ENCODE assay signal across 8 cellular contexts in genomic region chr4:1911316-1911715, GRCh38. TPM values are rescaled to one million over a fixed set of nuclear protein-coding genes. Genes with fewer than 3 reads are reported as not detected.
DNase-seq lines count a peak whose midpoint lies in the region; ATAC-seq and TF ChIP-seq lines count a peak whose summit lies in the region.
"Not testable (repeated sequence)": the region's sequence is repeated elsewhere in the genome, so short reads cannot be mapped to it uniquely, and the experiment has no call there.

No MANE protein-coding gene starts in this region.

- not testable (repeated sequence) for BruUV-seq in A673 (replicated peaks; lab: Mats Ljungman, UMichigan)

- H3K79me1 ChIP-seq in mesenchymal stem cell (replicated peaks; ENCODE audit: low read length, poor library complexity, severe bottlenecking): peaks cover 27% of the 10 kb centered on the region

- WGBS in mesenchymal stem cell: 92% methylated on average over 6 of the region's 9 CpGs

- H3K4me2 ChIP-seq in KMS-11; mesenchymal stem cell (ENCODE audit: low read length, poor library complexity, severe bottlenecking): not testable (repeated sequence)

- H3K14ac ChIP-seq in mesenchymal stem cell (ENCODE audit: low read length in 2 of 2): not testable (repeated sequence)

- not testable (repeated sequence) for H2BK15ac ChIP-seq in mesenchymal stem cell (ENCODE audit: low read depth, poor library complexity, severe bottlenecking)

- H3K27me3 ChIP-seq in A673 (replicated peaks; ENCODE audit: insufficient read depth, low read depth, low read length, poor library complexity); KMS-11 (ENCODE audit: insufficient read depth, low read depth); mesenchymal stem cell (ENCODE audit: control insufficient read depth in 1 of 2, insufficient read depth in 1 of 2, low read length in 2 of 2); upper lobe of right lung: not testable (repeated sequence)

- H3K4me3 Mint-ChIP-seq in activated CD4-positive, alpha-beta T cell treated with anti-CD3 and anti-CD28 coated beads, Interleukin-2, amount 10 ng/mL, durations not matched to agents 7 days and 5 days; osteocyte (ENCODE audit: unreplicated experiment): not testable (repeated sequence)

- not testable (repeated sequence) for H3K23ac ChIP-seq in mesenchymal stem cell (ENCODE audit: low read length in 2 of 2)

- ATAC-seq in upper lobe of right lung: not testable (repeated sequence)

- not testable (repeated sequence) for H4K8ac ChIP-seq in mesenchymal stem cell (ENCODE audit: low read length)

- not testable (repeated sequence) for H2BK12ac ChIP-seq in mesenchymal stem cell (ENCODE audit: low read length in 2 of 2)

- not testable (repeated sequence) for DNase-seq in A673 (ENCODE audit: low spot score); SK-N-MC (ENCODE audit: low read depth, low spot score); activated CD4-positive, alpha-beta T cell treated with anti-CD3 and anti-CD28 coated beads, Interleukin-2, amount 10 ng/mL, durations not matched to agents 7 days and 5 days; mesenchymal stem cell; osteocyte (ENCODE audit: extremely low spot score, unreplicated experiment)
- DNase-seq in glomerular visceral epithelial cell (ENCODE audit: extremely low spot score): peak; percentile 58
- DNase-seq in upper lobe of right lung: peak; percentile 5

- POLR2A ChIA-PET in A673 (lab: Charles Lee; ENCODE audit: low non-redundant PET); activated CD4-positive, alpha-beta T cell treated with anti-CD3 and anti-CD28 coated beads, Interleukin-2, amount 10 ng/mL, durations not matched to agents 7 days and 5 days (lab: Charles Lee): not testable (repeated sequence)

- TF ChIP-seq CTCF in A673 (conservative IDR thresholded peaks at IDR 0.05; ENCODE audit: low read depth, low read length); KMS-11 (conservative IDR thresholded peaks at IDR 0.05; ENCODE audit: low read depth, low read length); osteocyte (IDR thresholded peaks at IDR 0.05); upper lobe of right lung (IDR thresholded peaks at IDR 0.05): not testable (repeated sequence)

- not testable (repeated sequence) for H3K4me3 ChIP-seq in A673 (ENCODE audit: low read depth, low read length, poor library complexity, severe bottlenecking); KMS-11 (IDR thresholded peaks at IDR 0.05; ENCODE audit: insufficient read depth, low read depth, low read length); SK-N-MC; mesenchymal stem cell (ENCODE audit: insufficient read depth in 1 of 2, low read depth in 1 of 2, low read length in 2 of 2); upper lobe of right lung

- H3K4me1 Mint-ChIP-seq in activated CD4-positive, alpha-beta T cell treated with anti-CD3 and anti-CD28 coated beads, Interleukin-2, amount 10 ng/mL, durations not matched to agents 7 days and 5 days: peaks cover 36% of the 10 kb centered on the region
- H3K4me1 Mint-ChIP-seq in osteocyte (ENCODE audit: unreplicated experiment): peaks cover 15% of the 10 kb centered on the region

- H2AFZ ChIP-seq in KMS-11 (ENCODE audit: low read depth); mesenchymal stem cell (ENCODE audit: low read depth, low read length): not testable (repeated sequence)

- peaks cover 89% of the 10 kb centered on the region for H3K79me2 ChIP-seq in KMS-11 (ENCODE audit: insufficient read depth, low read depth)

- H3K36me3 ChIP-seq in A673 (ENCODE audit: insufficient read depth, low read length, poor library complexity, severe bottlenecking) (peaks cover 43% of the 10 kb centered on the region), SK-N-MC (ENCODE audit: insufficient read depth, low read length) (peaks cover 65% of the 10 kb centered on the region), mesenchymal stem cell (ENCODE audit: control insufficient read depth in 1 of 2, insufficient read depth in 2 of 2, low read depth in 1 of 2, low read length in 2 of 2) (peaks cover 14 to 26% of the 10 kb centered on the region in 2 experiments), upper lobe of right lung (peaks cover 14% of the 10 kb centered on the region)
- H3K36me3 ChIP-seq in KMS-11 (ENCODE audit: insufficient read depth): not testable (repeated sequence)

- not testable (repeated sequence) for H3K9ac ChIP-seq in KMS-11; SK-N-MC (ENCODE audit: insufficient read length); mesenchymal stem cell (ENCODE audit: low read length)

- H2AK5ac ChIP-seq in mesenchymal stem cell (ENCODE audit: low read length, severe bottlenecking): not testable (repeated sequence)

- H4K91ac ChIP-seq in mesenchymal stem cell (ENCODE audit: low read length): not testable (repeated sequence)

- H3K36me3 Mint-ChIP-seq in activated CD4-positive, alpha-beta T cell treated with anti-CD3 and anti-CD28 coated beads, Interleukin-2, amount 10 ng/mL, durations not matched to agents 7 days and 5 days (ENCODE audit: low read depth): peaks cover 66% of the 10 kb centered on the region
- H3K36me3 Mint-ChIP-seq in osteocyte (ENCODE audit: unreplicated experiment): peaks cover 18% of the 10 kb centered on the region

- not testable (repeated sequence) for H2BK5ac ChIP-seq in mesenchymal stem cell (ENCODE audit: low read depth, low read length, poor library complexity, severe bottlenecking)

- CTCF ChIA-PET in A673 (lab: Charles Lee): interaction anchor here (0.6 to 1.6 kb wide), 4 partner anchors 11 to 218 kb away, joined by 3 to 10 read pairs (median 3); no protein-coding TSS in a partner anchor
- CTCF ChIA-PET in activated CD4-positive, alpha-beta T cell treated with anti-CD3 and anti-CD28 coated beads, Interleukin-2, amount 10 ng/mL, durations not matched to agents 7 days and 5 days (lab: Charles Lee): interaction anchor here (1.0 to 2.9 kb wide), 3 partner anchors 12 to 171 kb away, joined by 3 to 10 read pairs (median 4); no protein-coding TSS in a partner anchor

- not testable (repeated sequence) for H3K4ac ChIP-seq in mesenchymal stem cell (ENCODE audit: low read depth in 1 of 2, low read length in 2 of 2)

- intact Hi-C loops in A673 (cut with micrococcal nuclease; ENCODE audit: unreplicated experiment): loop anchor here (5.0 kb wide), 1 partner anchor 164 kb away; no protein-coding TSS in a partner anchor
- intact Hi-C loops in upper lobe of right lung (cut with DNase I): not testable (repeated sequence)

- not testable (repeated sequence) for H3K9me3 ChIP-seq in A673 (ENCODE audit: low read depth, low read length, poor library complexity, severe bottlenecking); SK-N-MC (ENCODE audit: low read depth, low read length); mesenchymal stem cell (ENCODE audit: control insufficient read depth, low read length); upper lobe of right lung

- not testable (repeated sequence) for H3K9me3 Mint-ChIP-seq in activated CD4-positive, alpha-beta T cell treated with anti-CD3 and anti-CD28 coated beads, Interleukin-2, amount 10 ng/mL, durations not matched to agents 7 days and 5 days; osteocyte (ENCODE audit: unreplicated experiment)

- H2BK120ac ChIP-seq in mesenchymal stem cell (ENCODE audit: low read depth, low read length): not testable (repeated sequence)

- H3K4me1 ChIP-seq in A673 (ENCODE audit: insufficient read depth, low read length, poor library complexity, severe bottlenecking): peaks cover 16% of the 10 kb centered on the region
- peaks cover 60% of the 10 kb centered on the region for H3K4me1 ChIP-seq in KMS-11 (ENCODE audit: low read depth, poor library complexity, severe bottlenecking)
- peaks cover 15% of the 10 kb centered on the region for H3K4me1 ChIP-seq in mesenchymal stem cell (ENCODE audit: control insufficient read depth, insufficient read depth, low read depth, low read length)
- H3K4me1 ChIP-seq in upper lobe of right lung: not testable (repeated sequence)

- H3K18ac ChIP-seq in mesenchymal stem cell (ENCODE audit: low read depth in 1 of 2, low read length in 2 of 2): not testable (repeated sequence)

- not testable (repeated sequence) for H3K27me3 Mint-ChIP-seq in activated CD4-positive, alpha-beta T cell treated with anti-CD3 and anti-CD28 coated beads, Interleukin-2, amount 10 ng/mL, durations not matched to agents 7 days and 5 days; osteocyte (ENCODE audit: unreplicated experiment)

- peak overlapping the region; percentile 1 for H3K27ac Mint-ChIP-seq in activated CD4-positive, alpha-beta T cell treated with anti-CD3 and anti-CD28 coated beads, Interleukin-2, amount 10 ng/mL, durations not matched to agents 7 days and 5 days
- H3K27ac Mint-ChIP-seq in osteocyte (ENCODE audit: unreplicated experiment): peak overlapping the region; percentile 42

- peaks cover 53% of the 10 kb centered on the region for H4K20me1 ChIP-seq in KMS-11 (ENCODE audit: insufficient read depth)

- H3K27ac ChIP-seq in A673 (ENCODE audit: low read depth, low read length, poor library complexity, severe bottlenecking) (peak overlapping the region; percentile 53), KMS-11 (peak overlapping the region; percentile 17; the same call in 1 of the 2 replicates), SK-N-MC (peak overlapping the region; percentile 76; the same call in 1 of the 2 replicates), mesenchymal stem cell (ENCODE audit: low read length, poor library complexity, severe bottlenecking) (peak overlapping the region; percentile 26)
- not testable (repeated sequence) for H3K27ac ChIP-seq in upper lobe of right lung

RNA-seq across cellular contexts. Expression of gene NSD2, which starts 40.1 kb away (rescaled TPM):
- 227 and 231 TPM in 2 replicates for total RNA-seq in A673 (2021)
- 100 to 1,000 TPM; 248 to 271 TPM for total RNA-seq in activated CD4-positive, alpha-beta T cell treated with anti-CD3 and anti-CD28 coated beads, Interleukin-2, amount 10 ng/mL, durations not matched to agents 7 days and 5 days
- 17.1 TPM for polyA plus RNA-seq in mesenchymal stem cell (2013, experiment 1 of 2)
- 16.3 TPM for polyA plus RNA-seq in mesenchymal stem cell (2013, experiment 2 of 2)
- 63.4 and 66.4 TPM in 2 replicates for total RNA-seq in osteocyte
- 45.2 TPM for total RNA-seq in upper lobe of right lung

RNA-seq across cellular contexts. Expression of gene LETM1, which starts 55.4 kb away (rescaled TPM):
- total RNA-seq in A673 (2021) (102 TPM in 2 replicates), osteocyte (48.2 and 49.9 TPM in 2 replicates), upper lobe of right lung (39.5 TPM)
- 10 to 100 TPM; 40.7 to 49.5 TPM for total RNA-seq in activated CD4-positive, alpha-beta T cell treated with anti-CD3 and anti-CD28 coated beads, Interleukin-2, amount 10 ng/mL, durations not matched to agents 7 days and 5 days
- polyA plus RNA-seq in mesenchymal stem cell (2013, experiment 1 of 2): 17.9 TPM
- 17.5 TPM for polyA plus RNA-seq in mesenchymal stem cell (2013, experiment 2 of 2)
